21 cellular contexts compared by ENCODE assay signal in the genomic region with DNA sequence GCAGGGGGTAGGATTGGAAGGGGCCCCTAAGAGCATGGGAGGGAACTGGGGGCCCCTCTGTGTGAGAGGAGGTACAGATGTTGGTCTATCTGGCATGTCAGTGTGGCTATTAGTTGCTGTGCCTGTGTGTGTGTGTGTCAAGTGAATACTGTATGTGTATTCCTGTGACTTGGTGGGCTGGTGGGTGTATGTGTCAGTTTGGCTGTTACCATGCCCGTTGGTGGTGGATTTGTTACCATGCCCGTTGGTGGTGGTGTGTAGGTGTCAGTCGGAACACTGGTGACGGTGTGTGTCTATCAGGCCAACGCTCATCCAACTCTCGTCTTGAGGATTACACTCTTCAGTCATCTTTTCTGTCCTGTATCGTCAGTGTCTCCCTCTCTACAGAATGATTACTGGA. TPM values are rescaled to one million over a fixed set of nuclear protein-coding genes. Genes with fewer than 3 reads are reported as not detected.
"Had no signal": no experiment of that assay in that cellular context is flagged by ENCODE, and none has a peak within 500 bp of the region (broad histone marks: within the 10 kb centered on the region; RNA-seq: fewer than 3 reads in every experiment).

No MANE protein-coding gene starts in this region.

- DNase-seq: activated CD4-positive, alpha-beta T cell treated with anti-CD3 and anti-CD28 coated beads, Interleukin-2, amount 50 U/mL, for 4 hours; activated effector memory CD4-positive, alpha-beta T cell treated with anti-CD3 and anti-CD28 coated beads, Interleukin-2, amount 50 U/mL, for 16 hours; activated T-cell treated with anti-CD3 and anti-CD28 coated beads, Interleukin-2, amount 50 U/mL, for 4 hours; adrenal gland; erythroblast; left ventricle myocardium inferior; mucosa of descending colon; naive thymus-derived CD4-positive, alpha-beta T cell; posterior cingulate gyrus; small intestine; stomach; T-helper 1 cell; T1000; testis; upper lobe of right lung had no signal

- H3K4me1 Mint-ChIP-seq: activated naive CD4-positive, alpha-beta T cell treated with anti-CD3 and anti-CD28 coated beads, Interleukin-2, amount 50 U/mL, for 24 hours; memory B cell had no signal

- H3K9me3 Mint-ChIP-seq: activated naive CD4-positive, alpha-beta T cell treated with anti-CD3 and anti-CD28 coated beads, Interleukin-2, amount 50 U/mL, for 24 hours; activated T-cell treated with anti-CD3 and anti-CD28 coated beads, Interleukin-2, amount 50 U/mL, for 4 hours; memory B cell; naive thymus-derived CD4-positive, alpha-beta T cell had no signal

- H3K4me3 Mint-ChIP-seq: activated naive CD4-positive, alpha-beta T cell treated with anti-CD3 and anti-CD28 coated beads, Interleukin-2, amount 50 U/mL, for 24 hours; activated T-cell treated with anti-CD3 and anti-CD28 coated beads, Interleukin-2, amount 50 U/mL, for 4 hours; memory B cell; naive thymus-derived CD4-positive, alpha-beta T cell had no signal

- H3K4me1 ChIP-seq: adrenal gland, left ventricle myocardium inferior, stomach, testis, upper lobe of right lung had no signal

- FAIRE-seq: keratinocyte, small intestine had no signal

- H3K27ac Mint-ChIP-seq: memory B cell had no signal

- H3K27me3 ChIP-seq: adrenal gland, cardiac muscle cell, dorsolateral prefrontal cortex, stomach, testis, upper lobe of right lung had no signal

- H3K9me3 ChIP-seq: adrenal gland, left ventricle myocardium inferior, mucosa of descending colon, stomach, testis, upper lobe of right lung had no signal

- ATAC-seq: activated CD4-positive, CD25-positive, alpha-beta regulatory T cell treated with anti-CD3 and anti-CD28 coated beads, Interleukin-2, amount 50 U/mL, for 24 hours; activated T-cell treated with anti-CD3 and anti-CD28 coated beads, Interleukin-2, amount 50 U/mL, for 4 hours; mucosa of descending colon; naive thymus-derived CD4-positive, alpha-beta T cell; upper lobe of right lung had no signal

- H3K27me3 Mint-ChIP-seq: activated naive CD4-positive, alpha-beta T cell treated with anti-CD3 and anti-CD28 coated beads, Interleukin-2, amount 50 U/mL, for 24 hours; memory B cell; naive thymus-derived CD4-positive, alpha-beta T cell had no signal

- H3K36me3 ChIP-seq: adrenal gland, cardiac muscle cell had no signal

- H3K4me3 ChIP-seq: adrenal gland, cardiac muscle cell, dorsolateral prefrontal cortex, left ventricle myocardium inferior, mucosa of descending colon, stomach, testis, upper lobe of right lung had no signal

- H3K27ac ChIP-seq: adrenal gland, cardiac muscle cell, dorsolateral prefrontal cortex, left ventricle myocardium inferior, stomach, testis, upper lobe of right lung had no signal

RNA-seq across cellular contexts. Expression of gene TFAP2E, which starts 22.6 kb away (rescaled TPM):
- polyA plus RNA-seq: cardiac muscle cell had no signal
